ENCODE assay signal across 8 cellular contexts in genomic region chr1:201982082-201982922, GRCh38. TPM values are rescaled to one million over a fixed set of nuclear protein-coding genes. Genes with fewer than 3 reads are reported as not detected.
DNase-seq lines count a peak whose midpoint lies in the region; ATAC-seq and TF ChIP-seq lines count a peak whose summit lies in the region.

RNPEP (plus strand) TSS chr1:201982648; CDS start chr1:201982667, 19 bp downstream.

- H3K4me3 ChIP-seq in Karpas-422 (ENCODE audit: low read length) (peak within 1 kb of the TSS; percentile 74), sigmoid colon (peak within 1 kb of the TSS; percentile 70 to 100 (median 96))

- peak; percentile 67 for ATAC-seq in GM21825 (IDR thresholded peaks at IDR 0.05; ENCODE audit: unreplicated experiment)

- no peak for TF ChIP-seq CTCF in sigmoid colon (IDR thresholded peaks at IDR 0.05)

- intact Hi-C loops in sigmoid colon (cut with DNase I), result loop anchor here (5.0 to 10.0 kb wide), 2 partner anchors 155 to 278 kb away; partner anchors contain the start of gene IPO9

- H3K9me2 ChIP-seq in Karpas-422 (replicated peaks; ENCODE audit: insufficient read depth, low read length), result no peaks in the 10 kb centered on the region

- no peak for TF ChIP-seq POLR2A in sigmoid colon (IDR thresholded peaks at IDR 0.05)

- peaks cover 46% of the 10 kb centered on the region for H3K79me2 ChIP-seq in Karpas-422 (ENCODE audit: low read length)

- peaks cover 21% of the 10 kb centered on the region for H3K4me1 ChIP-seq in Karpas-422 (ENCODE audit: low read length)
- peaks cover 0 to 18% (median 15%) of the 10 kb centered on the region in 4 donors for H3K4me1 ChIP-seq in sigmoid colon

- no peak for TF ChIP-seq EP300 in sigmoid colon (IDR thresholded peaks at IDR 0.05)

- DNase-seq in GM04503 (ENCODE audit: low read depth) (peak; percentile 8), Karpas-422 (peak; percentile 81), T-helper 22 cell (ENCODE audit: low read depth) (peak; percentile 30), astrocyte of the hippocampus (ENCODE audit: low read depth, low spot score) (peak; percentile 88), hypothalamus (lab: John Stamatoyannopoulos, UW) (peak in 44 of 51 donors; percentile 21 to 75 (median 51)), sigmoid colon (peak; percentile 85), cortex of kidney (lab: John Stamatoyannopoulos, UW) (no peak)

- H3K36me3 ChIP-seq in Karpas-422 (ENCODE audit: insufficient read depth, low read length) (no peaks in the 10 kb centered on the region), sigmoid colon (no peaks in the 10 kb centered on the region)

- H2AFZ ChIP-seq in Karpas-422 (ENCODE audit: low read length), result peak within 1 kb of the TSS; percentile 95

- H3K27me3 ChIP-seq in Karpas-422 (ENCODE audit: low read length) (no peaks in the 10 kb centered on the region), sigmoid colon (no peaks in the 10 kb centered on the region)

- H3K9me3 ChIP-seq in Karpas-422 (ENCODE audit: low read length), result no peaks in the 10 kb centered on the region
- H3K9me3 ChIP-seq in sigmoid colon, result no peaks in the 10 kb centered on the region

- H3K9ac ChIP-seq in Karpas-422 (ENCODE audit: low read length), result peak within 1 kb of the TSS; percentile 95

- 2 to 4% methylated on average over 69 of the region's 69 CpGs for WGBS in sigmoid colon, 2 donors

- H4K20me1 ChIP-seq in Karpas-422 (ENCODE audit: insufficient read depth, low read depth, low read length), result no peaks in the 10 kb centered on the region

- H3K4me2 ChIP-seq in Karpas-422 (ENCODE audit: low read depth, low read length, poor library complexity, severe bottlenecking), result peak within 1 kb of the TSS; percentile 80

- peak within 1 kb of the TSS; percentile 61 for H3K27ac ChIP-seq in Karpas-422 (ENCODE audit: low read length)
- H3K27ac ChIP-seq in sigmoid colon, result peak within 1 kb of the TSS; percentile 92 to 96 (median 94)

RNA-seq across cellular contexts. Expression of gene RNPEP, which starts in this region (rescaled TPM):
- total RNA-seq in Karpas-422 (2014; rRNA removed; shearing (Covaris generic); ENCODE audit: low replicate concordance), result 49.2 and 50.3 TPM in 2 replicates
- total RNA-seq in sigmoid colon, result 10 to 100 TPM; 23.9 to 38.5 (median 32.0) TPM
- 10 to 100 TPM; 59.1 to 86.5 (median 81.7) TPM for polyA plus RNA-seq in sigmoid colon
